ENCODE assay signal across 1 cellular context in the genomic region with DNA sequence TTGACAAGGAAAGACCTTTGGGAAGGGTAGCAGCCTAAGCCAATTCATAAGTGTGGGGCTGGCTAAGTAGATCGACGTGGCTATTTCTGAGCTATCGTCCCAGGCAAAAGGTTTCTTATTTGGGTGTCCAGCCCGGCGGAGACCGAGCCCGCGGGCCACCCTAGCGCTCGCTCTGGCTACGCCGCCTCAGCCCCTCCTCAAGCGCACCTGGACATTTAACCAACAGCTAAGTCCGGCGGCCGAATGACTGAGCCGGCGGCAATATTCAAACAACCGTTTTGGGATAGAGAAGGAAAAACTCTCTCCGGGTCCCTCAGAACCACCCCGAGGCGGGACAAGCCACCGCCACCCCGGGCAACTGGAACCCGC.
TF ChIP-seq lines count a peak whose summit lies in the region.

No MANE protein-coding gene starts in this region.

TF ChIP-seq in SK-N-SH, 30 proteins besides CTCF, POLR2A, EP300 and RAD21 (continued from another document):
- TF ChIP-seq REST (IDR thresholded peaks at IDR 0.05; ENCODE audit: low read depth, low read length) (no peak), TAF1 (IDR thresholded peaks at IDR 0.05; ENCODE audit: borderline replicate concordance, low read depth, low read length) (no peak), MEF2A (IDR thresholded peaks at IDR 0.05; ENCODE audit: borderline replicate concordance, low read depth) (no peak)
TF ChIP-seq in SK-N-SH: peak in this region for 0.
